In the genomic region with DNA sequence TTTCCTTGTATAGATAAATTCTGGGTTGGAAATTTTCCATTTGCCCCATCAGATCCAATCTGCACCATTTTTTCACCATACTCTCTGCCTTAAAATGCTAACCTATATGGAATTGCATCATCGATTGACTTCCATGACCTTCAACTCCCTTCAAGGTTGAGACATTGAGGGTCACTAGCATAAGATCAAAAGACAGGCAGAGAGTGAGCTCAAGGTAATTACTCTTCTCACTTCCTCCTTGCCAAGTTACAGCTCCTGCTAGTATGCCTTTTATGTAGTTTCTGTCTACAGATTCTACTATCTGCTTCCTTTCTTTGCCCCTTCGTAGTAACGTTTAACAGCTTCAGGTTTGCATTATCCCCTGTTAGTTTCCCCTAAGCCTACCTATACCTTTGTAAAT, we compare ENCODE assay signal across 17 cellular contexts.
"Had no signal": no experiment of that assay in that cellular context is flagged by ENCODE, and none has a peak within 500 bp of the region (broad histone marks: within the 10 kb centered on the region; RNA-seq: fewer than 3 reads in every experiment).

No MANE protein-coding gene starts in this region.

- H3K27me3 ChIP-seq: brain microvascular endothelial cell, right atrium auricular region, tibial nerve, vagina had no signal

- H3K36me3 ChIP-seq: brain microvascular endothelial cell, left ventricle myocardium inferior, right atrium auricular region, tibial nerve, vagina had no signal

- ATAC-seq: esophagus mucosa; natural killer cell treated with Interleukin-12 subunit alpha and Interleukin-12 subunit beta and Interleukin-15 and Interleukin-18, amount 100 ng/mL, for 72 hours had no signal

- H3K4me1 ChIP-seq: left ventricle myocardium inferior, right atrium auricular region, tibial nerve, vagina had no signal

- DNase-seq: activated CD4-positive, alpha-beta T cell treated with anti-CD3 and anti-CD28 coated beads, Interleukin-2, amount 50 U/mL, for 4 hours; activated CD4-positive, CD25-positive, alpha-beta regulatory T cell treated with anti-CD3 and anti-CD28 coated beads, Interleukin-2, amount 50 U/mL, for 72 hours; activated naive CD4-positive, alpha-beta T cell; activated naive CD8-positive, alpha-beta T cell treated with anti-CD3 and anti-CD28 coated beads, Interleukin-2, amount 10 ng/mL, durations not matched to agents 7 days and 5 days; activated T-cell treated with anti-CD3 and anti-CD28 coated beads for 4 hours; anterior cingulate cortex; brain microvascular endothelial cell; left ventricle myocardium inferior; stimulated activated CD4-positive, alpha-beta T cell treated with anti-CD3 and anti-CD28 coated beads, Interleukin-4, amount 100 ng/mL, for 24 hours; stimulated activated naive CD4-positive, alpha-beta T cell had no signal

- H3K27ac ChIP-seq: brain microvascular endothelial cell, coronary artery, left ventricle myocardium inferior, right atrium auricular region, tibial nerve, vagina had no signal

- FAIRE-seq: keratinocyte had no signal

- H3K4me3 ChIP-seq: coronary artery, left ventricle myocardium inferior, right atrium auricular region, tibial nerve, vagina had no signal

- H3K9me3 ChIP-seq: left ventricle myocardium inferior, right atrium auricular region, tibial nerve, vagina had no signal
